Comparison of ENCODE assay signal across 1 cellular context in genomic region chr10:62638062-62638477, GRCh38.
TF ChIP-seq lines count a peak whose summit lies in the region.

No MANE protein-coding gene starts in this region.

TF ChIP-seq in GM12878, 131 proteins besides CTCF, POLR2A, EP300 and RAD21 (continued from another document and continues in another):
- no peak for TF ChIP-seq STAT1 (conservative IDR thresholded peaks at IDR 0.05)
- TF ChIP-seq, protein P1, sequence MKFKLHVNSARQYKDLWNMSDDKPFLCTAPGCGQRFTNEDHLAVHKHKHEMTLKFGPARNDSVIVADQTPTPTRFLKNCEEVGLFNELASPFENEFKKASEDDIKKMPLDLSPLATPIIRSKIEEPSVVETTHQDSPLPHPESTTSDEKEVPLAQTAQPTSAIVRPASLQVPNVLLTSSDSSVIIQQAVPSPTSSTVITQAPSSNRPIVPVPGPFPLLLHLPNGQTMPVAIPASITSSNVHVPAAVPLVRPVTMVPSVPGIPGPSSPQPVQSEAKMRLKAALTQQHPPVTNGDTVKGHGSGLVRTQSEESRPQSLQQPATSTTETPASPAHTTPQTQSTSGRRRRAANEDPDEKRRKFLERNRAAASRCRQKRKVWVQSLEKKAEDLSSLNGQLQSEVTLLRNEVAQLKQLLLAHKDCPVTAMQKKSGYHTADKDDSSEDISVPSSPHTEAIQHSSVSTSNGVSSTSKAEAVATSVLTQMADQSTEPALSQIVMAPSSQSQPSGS (IDR thresholded peaks at IDR 0.05; ENCODE audit: low read length): no peak; the same call in none of the 2 replicates
- peak; percentile 80 for TF ChIP-seq MEF2B (IDR thresholded peaks at IDR 0.05; ENCODE audit: partially characterized antibody, poor library complexity, severe bottlenecking)
- TF ChIP-seq NR2F1 (conservative IDR thresholded peaks at IDR 0.05): peak; percentile 6
- TF ChIP-seq PAX5 (IDR thresholded peaks at IDR 0.05; ENCODE audit: borderline replicate concordance, low read depth, low read length): peak; percentile 64; the same call in 1 of the 2 replicates
- TF ChIP-seq GABPA (IDR thresholded peaks at IDR 0.05; ENCODE audit: low read depth): peak; percentile 58
- TF ChIP-seq SP1 (IDR thresholded peaks at IDR 0.05; ENCODE audit: low read depth, low read length): peak; percentile 30
- peak; percentile 77; the same call in 1 of the 2 replicates for TF ChIP-seq MEF2A (IDR thresholded peaks at IDR 0.05; ENCODE audit: insufficient read depth, low read depth, low read length)
- TF ChIP-seq USF2 (IDR thresholded peaks at IDR 0.05; ENCODE audit: borderline replicate concordance, low read depth, low read length): peak; percentile 37; the same call in 1 of the 2 replicates
- no peak for TF ChIP-seq CEBPZ (IDR thresholded peaks at IDR 0.05; ENCODE audit: low read depth, low read length)
- TF ChIP-seq MAX (IDR thresholded peaks at IDR 0.05; ENCODE audit: low read depth, low read length): peak; percentile 93
- TF ChIP-seq BCL11A (IDR thresholded peaks at IDR 0.05; ENCODE audit: low read depth, low read length): peak; percentile 57; the same call in 1 of the 2 replicates
- TF ChIP-seq RFX5 (IDR thresholded peaks at IDR 0.05; ENCODE audit: low read depth, low read length): no peak
- TF ChIP-seq, protein P2, sequence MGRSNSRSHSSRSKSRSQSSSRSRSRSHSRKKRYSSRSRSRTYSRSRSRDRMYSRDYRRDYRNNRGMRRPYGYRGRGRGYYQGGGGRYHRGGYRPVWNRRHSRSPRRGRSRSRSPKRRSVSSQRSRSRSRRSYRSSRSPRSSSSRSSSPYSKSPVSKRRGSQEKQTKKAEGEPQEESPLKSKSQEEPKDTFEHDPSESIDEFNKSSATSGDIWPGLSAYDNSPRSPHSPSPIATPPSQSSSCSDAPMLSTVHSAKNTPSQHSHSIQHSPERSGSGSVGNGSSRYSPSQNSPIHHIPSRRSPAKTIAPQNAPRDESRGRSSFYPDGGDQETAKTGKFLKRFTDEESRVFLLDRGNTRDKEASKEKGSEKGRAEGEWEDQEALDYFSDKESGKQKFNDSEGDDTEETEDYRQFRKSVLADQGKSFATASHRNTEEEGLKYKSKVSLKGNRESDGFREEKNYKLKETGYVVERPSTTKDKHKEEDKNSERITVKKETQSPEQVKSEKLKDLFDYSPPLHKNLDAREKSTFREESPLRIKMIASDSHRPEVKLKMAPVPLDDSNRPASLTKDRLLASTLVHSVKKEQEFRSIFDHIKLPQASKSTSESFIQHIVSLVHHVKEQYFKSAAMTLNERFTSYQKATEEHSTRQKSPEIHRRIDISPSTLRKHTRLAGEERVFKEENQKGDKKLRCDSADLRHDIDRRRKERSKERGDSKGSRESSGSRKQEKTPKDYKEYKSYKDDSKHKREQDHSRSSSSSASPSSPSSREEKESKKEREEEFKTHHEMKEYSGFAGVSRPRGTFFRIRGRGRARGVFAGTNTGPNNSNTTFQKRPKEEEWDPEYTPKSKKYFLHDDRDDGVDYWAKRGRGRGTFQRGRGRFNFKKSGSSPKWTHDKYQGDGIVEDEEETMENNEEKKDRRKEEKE (IDR thresholded peaks at IDR 0.05): no peak
- TF ChIP-seq CHD1 (IDR thresholded peaks at IDR 0.05; ENCODE audit: low read depth, low read length): no peak
- TF ChIP-seq, protein P3, sequence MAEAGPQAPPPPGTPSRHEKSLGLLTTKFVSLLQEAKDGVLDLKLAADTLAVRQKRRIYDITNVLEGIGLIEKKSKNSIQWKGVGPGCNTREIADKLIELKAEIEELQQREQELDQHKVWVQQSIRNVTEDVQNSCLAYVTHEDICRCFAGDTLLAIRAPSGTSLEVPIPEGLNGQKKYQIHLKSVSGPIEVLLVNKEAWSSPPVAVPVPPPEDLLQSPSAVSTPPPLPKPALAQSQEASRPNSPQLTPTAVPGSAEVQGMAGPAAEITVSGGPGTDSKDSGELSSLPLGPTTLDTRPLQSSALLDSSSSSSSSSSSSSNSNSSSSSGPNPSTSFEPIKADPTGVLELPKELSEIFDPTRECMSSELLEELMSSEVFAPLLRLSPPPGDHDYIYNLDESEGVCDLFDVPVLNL (IDR thresholded peaks at IDR 0.05; ENCODE audit: low read depth, low read length): peak; percentile 65; the same call in 1 of the 2 replicates
- TF ChIP-seq CHD4 (IDR thresholded peaks at IDR 0.05): no peak
- TF ChIP-seq IKZF2 (IDR thresholded peaks at IDR 0.05): peak; percentile 88 to 92
- 0 out of 2 replicates have a peak, but pooled peaks have one; percentile 45 for TF ChIP-seq GATAD2B (conservative IDR thresholded peaks at IDR 0.05; ENCODE audit: low read depth)
- TF ChIP-seq YBX1 (IDR thresholded peaks at IDR 0.05): no peak
- no peak for TF ChIP-seq NFYA (IDR thresholded peaks at IDR 0.05; ENCODE audit: borderline replicate concordance, low read depth, low read length)
- TF ChIP-seq RB1 (IDR thresholded peaks at IDR 0.05; ENCODE audit: borderline replicate concordance): peak; percentile 87; the same call in 1 of the 2 replicates
- no peak for TF ChIP-seq KLF5 (IDR thresholded peaks at IDR 0.05; ENCODE audit: partially characterized antibody)
- no peak for TF ChIP-seq ASH2L (IDR thresholded peaks at IDR 0.05; ENCODE audit: borderline replicate concordance, low read depth)
- no peak for TF ChIP-seq ZZZ3 (IDR thresholded peaks at IDR 0.05; ENCODE audit: control insufficient read depth, insufficient read length, low read depth)
- TF ChIP-seq, protein P4, sequence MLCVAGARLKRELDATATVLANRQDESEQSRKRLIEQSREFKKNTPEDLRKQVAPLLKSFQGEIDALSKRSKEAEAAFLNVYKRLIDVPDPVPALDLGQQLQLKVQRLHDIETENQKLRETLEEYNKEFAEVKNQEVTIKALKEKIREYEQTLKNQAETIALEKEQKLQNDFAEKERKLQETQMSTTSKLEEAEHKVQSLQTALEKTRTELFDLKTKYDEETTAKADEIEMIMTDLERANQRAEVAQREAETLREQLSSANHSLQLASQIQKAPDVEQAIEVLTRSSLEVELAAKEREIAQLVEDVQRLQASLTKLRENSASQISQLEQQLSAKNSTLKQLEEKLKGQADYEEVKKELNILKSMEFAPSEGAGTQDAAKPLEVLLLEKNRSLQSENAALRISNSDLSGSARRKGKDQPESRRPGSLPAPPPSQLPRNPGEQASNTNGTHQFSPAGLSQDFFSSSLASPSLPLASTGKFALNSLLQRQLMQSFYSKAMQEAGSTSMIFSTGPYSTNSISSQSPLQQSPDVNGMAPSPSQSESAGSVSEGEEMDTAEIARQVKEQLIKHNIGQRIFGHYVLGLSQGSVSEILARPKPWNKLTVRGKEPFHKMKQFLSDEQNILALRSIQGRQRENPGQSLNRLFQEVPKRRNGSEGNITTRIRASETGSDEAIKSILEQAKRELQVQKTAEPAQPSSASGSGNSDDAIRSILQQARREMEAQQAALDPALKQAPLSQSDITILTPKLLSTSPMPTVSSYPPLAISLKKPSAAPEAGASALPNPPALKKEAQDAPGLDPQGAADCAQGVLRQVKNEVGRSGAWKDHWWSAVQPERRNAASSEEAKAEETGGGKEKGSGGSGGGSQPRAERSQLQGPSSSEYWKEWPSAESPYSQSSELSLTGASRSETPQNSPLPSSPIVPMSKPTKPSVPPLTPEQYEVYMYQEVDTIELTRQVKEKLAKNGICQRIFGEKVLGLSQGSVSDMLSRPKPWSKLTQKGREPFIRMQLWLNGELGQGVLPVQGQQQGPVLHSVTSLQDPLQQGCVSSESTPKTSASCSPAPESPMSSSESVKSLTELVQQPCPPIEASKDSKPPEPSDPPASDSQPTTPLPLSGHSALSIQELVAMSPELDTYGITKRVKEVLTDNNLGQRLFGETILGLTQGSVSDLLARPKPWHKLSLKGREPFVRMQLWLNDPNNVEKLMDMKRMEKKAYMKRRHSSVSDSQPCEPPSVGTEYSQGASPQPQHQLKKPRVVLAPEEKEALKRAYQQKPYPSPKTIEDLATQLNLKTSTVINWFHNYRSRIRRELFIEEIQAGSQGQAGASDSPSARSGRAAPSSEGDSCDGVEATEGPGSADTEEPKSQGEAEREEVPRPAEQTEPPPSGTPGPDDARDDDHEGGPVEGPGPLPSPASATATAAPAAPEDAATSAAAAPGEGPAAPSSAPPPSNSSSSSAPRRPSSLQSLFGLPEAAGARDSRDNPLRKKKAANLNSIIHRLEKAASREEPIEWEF (IDR thresholded peaks at IDR 0.05; ENCODE audit: insufficient replicate concordance, low read depth, low read length): peak; percentile 26
- peak; percentile 49 for TF ChIP-seq SKIL (IDR thresholded peaks at IDR 0.05; ENCODE audit: low read depth, poor library complexity, severe bottlenecking)
- TF ChIP-seq TARDBP (IDR thresholded peaks at IDR 0.05; ENCODE audit: borderline replicate concordance): peak; percentile 38; the same call in 1 of the 2 replicates
- TF ChIP-seq IKZF1 (conservative IDR thresholded peaks at IDR 0.05): peak; percentile 92
- 0 out of 3 replicates have a peak, but pooled peaks have one; percentile 23 for TF ChIP-seq POU2F2 (IDR thresholded peaks at IDR 0.05; ENCODE audit: borderline replicate concordance, low read depth, low read length)
- TF ChIP-seq ETV6 (conservative IDR thresholded peaks at IDR 0.05 in 1 of 2, IDR thresholded peaks at IDR 0.05 in 1 of 2; ENCODE audit: borderline replicate concordance in 1 of 2, low read depth in 1 of 2): peak in 1 of 2 experiments; percentile 75; a peak in 2 of 4 replicates
- TF ChIP-seq POLR2AphosphoS5 (IDR thresholded peaks at IDR 0.05; ENCODE audit: low read length): 0 out of 2 replicates have a peak, but pooled peaks have one; percentile 13
- TF ChIP-seq, protein P5, sequence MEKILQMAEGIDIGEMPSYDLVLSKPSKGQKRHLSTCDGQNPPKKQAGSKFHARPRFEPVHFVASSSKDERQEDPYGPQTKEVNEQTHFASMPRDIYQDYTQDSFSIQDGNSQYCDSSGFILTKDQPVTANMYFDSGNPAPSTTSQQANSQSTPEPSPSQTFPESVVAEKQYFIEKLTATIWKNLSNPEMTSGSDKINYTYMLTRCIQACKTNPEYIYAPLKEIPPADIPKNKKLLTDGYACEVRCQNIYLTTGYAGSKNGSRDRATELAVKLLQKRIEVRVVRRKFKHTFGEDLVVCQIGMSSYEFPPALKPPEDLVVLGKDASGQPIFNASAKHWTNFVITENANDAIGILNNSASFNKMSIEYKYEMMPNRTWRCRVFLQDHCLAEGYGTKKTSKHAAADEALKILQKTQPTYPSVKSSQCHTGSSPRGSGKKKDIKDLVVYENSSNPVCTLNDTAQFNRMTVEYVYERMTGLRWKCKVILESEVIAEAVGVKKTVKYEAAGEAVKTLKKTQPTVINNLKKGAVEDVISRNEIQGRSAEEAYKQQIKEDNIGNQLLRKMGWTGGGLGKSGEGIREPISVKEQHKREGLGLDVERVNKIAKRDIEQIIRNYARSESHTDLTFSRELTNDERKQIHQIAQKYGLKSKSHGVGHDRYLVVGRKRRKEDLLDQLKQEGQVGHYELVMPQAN (conservative IDR thresholded peaks at IDR 0.05): no peak
- TF ChIP-seq KDM1A (IDR thresholded peaks at IDR 0.05; ENCODE audit: borderline replicate concordance): no peak
- no peak for TF ChIP-seq ZNF384 (IDR thresholded peaks at IDR 0.05; ENCODE audit: borderline replicate concordance, low read depth, low read length)
